ENCODE assay signal across 8 cellular contexts in the genomic region with DNA sequence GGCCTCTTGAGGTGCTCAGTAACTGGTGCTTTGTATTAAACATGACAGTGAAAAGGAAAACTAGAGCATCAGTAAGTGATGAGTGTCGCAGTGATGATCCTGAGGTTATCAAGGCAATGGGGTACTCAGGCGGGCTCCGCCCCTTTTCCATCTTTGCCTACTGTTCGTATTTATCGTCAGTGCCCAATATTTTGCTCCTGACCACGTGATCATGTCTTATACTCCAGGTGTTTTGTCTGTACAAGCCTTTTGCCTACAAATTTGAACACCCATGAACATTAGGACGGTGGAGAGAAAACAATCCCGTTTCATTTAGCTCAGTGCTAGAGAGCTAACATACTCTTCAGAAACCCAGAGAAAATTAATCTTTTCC. TPM values are rescaled to one million over a fixed set of nuclear protein-coding genes. Genes with fewer than 3 reads are reported as not detected.
A peak's percentile ranks its signal among the peaks of the same experiment; 100 is the strongest.
DNase-seq lines count a peak whose midpoint lies in the region; ATAC-seq and TF ChIP-seq lines count a peak whose summit lies in the region.
"Not testable (repeated sequence)": the region's sequence is repeated elsewhere in the genome, so short reads cannot be mapped to it uniquely, and the experiment has no call there.

No MANE protein-coding gene starts in this region.

- H3K79me2 ChIP-seq in GM23338 (replicated peaks; ENCODE audit: insufficient read depth): not testable (repeated sequence)

- H3K4me3 Mint-ChIP-seq in GM23338 (peak overlapping the region; percentile 89), memory B cell (peak overlapping the region; percentile 90)

- not testable (repeated sequence) for H3K9me3 ChIP-seq in RWPE2 (ENCODE audit: severe bottlenecking); adrenal gland (replicated peaks in 1 of 3)

- H3K27ac ChIP-seq in GM23338 (ENCODE audit: low read depth) (peak overlapping the region; percentile 79; the same call in 1 of the 2 replicates), RWPE2 (ENCODE audit: poor library complexity, severe bottlenecking) (peak overlapping the region; percentile 59), adrenal gland (peak overlapping the region in 4 of 5 donors; percentile 43 to 96 (median 78))

- TF ChIP-seq POLR2A in adrenal gland (IDR thresholded peaks at IDR 0.05): not testable (repeated sequence)

- not testable (repeated sequence) for H4K20me1 ChIP-seq in GM23338 (replicated peaks; ENCODE audit: insufficient read depth)

- H3K27ac Mint-ChIP-seq in GM23338 (peak overlapping the region; percentile 98), memory B cell (peak overlapping the region; percentile 93)

- TF ChIP-seq CTCF in AG10803 (conservative IDR thresholded peaks at IDR 0.05; ENCODE audit: low read length); GM23338 (conservative IDR thresholded peaks at IDR 0.05; ENCODE audit: low read depth in 2 of 2); RWPE2 (IDR thresholded peaks at IDR 0.05; ENCODE audit: poor library complexity, severe bottlenecking); adrenal gland (IDR thresholded peaks at IDR 0.05); fibroblast of mammary gland (conservative IDR thresholded peaks at IDR 0.05; ENCODE audit: control insufficient read depth, insufficient read depth, low read depth, low read length): not testable (repeated sequence)

- H3K36me3 Mint-ChIP-seq in GM23338 (ENCODE audit: low read depth): peaks cover 13% of the 10 kb centered on the region; the same call in 2 of the 3 replicates
- not testable (repeated sequence) for H3K36me3 Mint-ChIP-seq in memory B cell

- not testable (repeated sequence) for H3K4me1 ChIP-seq in GM23338 (ENCODE audit: insufficient read depth); RWPE2 (ENCODE audit: insufficient read depth, poor library complexity, severe bottlenecking); adrenal gland (replicated peaks in 1 of 2)

- DNase-seq in AG10803 (ENCODE audit: low read depth); GM23338 (ENCODE audit: low spot score); RWPE2 (ENCODE audit: low spot score); fibroblast of mammary gland (ENCODE audit: low read depth); memory B cell (ENCODE audit: low spot score in 2 of 2); skeletal muscle cell (ENCODE audit: low read depth): not testable (repeated sequence)
- DNase-seq in NCI-H1417 (lab: John Stamatoyannopoulos, UW) (peak; percentile 37 to 64 (median 63)), adrenal gland (peak in 1 of 7 donors; percentile 20)

- H3F3A ChIP-seq in GM23338 (replicated peaks; ENCODE audit: low read depth): not testable (repeated sequence)

- H3K36me3 ChIP-seq in GM23338 (ENCODE audit: insufficient read depth); RWPE2 (ENCODE audit: low read depth); adrenal gland (replicated peaks in 1 of 2): not testable (repeated sequence)

- H3K27me3 ChIP-seq in GM23338 (ENCODE audit: insufficient read depth); RWPE2 (ENCODE audit: insufficient read depth, poor library complexity, severe bottlenecking); adrenal gland: not testable (repeated sequence)

- H3K9me2 ChIP-seq in GM23338 (ENCODE audit: insufficient read depth): not testable (repeated sequence)

- H3K4me3 ChIP-seq in AG10803 (ENCODE audit: low read length): peak overlapping the region; percentile 57
- peak overlapping the region; percentile 65 for H3K4me3 ChIP-seq in GM23338
- H3K4me3 ChIP-seq in RWPE2 (ENCODE audit: severe bottlenecking): peak overlapping the region; percentile 60
- peak overlapping the region in 1 of 4 donors; percentile 55 for H3K4me3 ChIP-seq in adrenal gland
- H3K4me3 ChIP-seq in fibroblast of mammary gland (ENCODE audit: control insufficient read depth, low read depth, low read length): peak overlapping the region; percentile 59
- peak overlapping the region; percentile 52 for H3K4me3 ChIP-seq in skeletal muscle cell (ENCODE audit: low read depth, low read length)

- H2AFZ ChIP-seq in GM23338: not testable (repeated sequence)

- not testable (repeated sequence) for H3K27me3 Mint-ChIP-seq in GM23338 (ENCODE audit: insufficient read depth, low read depth, poor library complexity); memory B cell

- peak overlapping the region; percentile 82 for H3K4me2 ChIP-seq in GM23338

- 0 to 11% (median 2%) methylated on average over 5 to 7 of the region's 8 CpGs for WGBS in adrenal gland, 4 donors

- not testable (repeated sequence) for H3K4me1 Mint-ChIP-seq in GM23338, memory B cell

- not testable (repeated sequence) for H3K9me3 Mint-ChIP-seq in GM23338, memory B cell

- not testable (repeated sequence) for ATAC-seq in GM23338; memory B cell (ENCODE audit: low read depth)
- peak; percentile 59 for ATAC-seq in RWPE2 (ENCODE audit: low read depth)

- intact Hi-C loops in adrenal gland (cut with DNase I): not testable (repeated sequence)

RNA-seq across cellular contexts. Expression of gene HSD17B7, which starts 0.5 kb away (rescaled TPM):
- total RNA-seq in GM23338 (2014; rRNA removed; shearing (Covaris generic)): 30.9 and 42.8 TPM in 2 replicates
- polyA plus RNA-seq in GM23338 (2016; fragmentation: Nextera tagmentation; extraction: Ambion mirVana): 29.1 and 31.9 TPM in 2 replicates
- total RNA-seq in adrenal gland: 10 to 100 TPM; 20.1 to 54.1 (median 35.5) TPM
- polyA plus RNA-seq in adrenal gland: 10 to 100 TPM; 17.7 to 66.0 (median 40.9) TPM
